In the genomic region with DNA sequence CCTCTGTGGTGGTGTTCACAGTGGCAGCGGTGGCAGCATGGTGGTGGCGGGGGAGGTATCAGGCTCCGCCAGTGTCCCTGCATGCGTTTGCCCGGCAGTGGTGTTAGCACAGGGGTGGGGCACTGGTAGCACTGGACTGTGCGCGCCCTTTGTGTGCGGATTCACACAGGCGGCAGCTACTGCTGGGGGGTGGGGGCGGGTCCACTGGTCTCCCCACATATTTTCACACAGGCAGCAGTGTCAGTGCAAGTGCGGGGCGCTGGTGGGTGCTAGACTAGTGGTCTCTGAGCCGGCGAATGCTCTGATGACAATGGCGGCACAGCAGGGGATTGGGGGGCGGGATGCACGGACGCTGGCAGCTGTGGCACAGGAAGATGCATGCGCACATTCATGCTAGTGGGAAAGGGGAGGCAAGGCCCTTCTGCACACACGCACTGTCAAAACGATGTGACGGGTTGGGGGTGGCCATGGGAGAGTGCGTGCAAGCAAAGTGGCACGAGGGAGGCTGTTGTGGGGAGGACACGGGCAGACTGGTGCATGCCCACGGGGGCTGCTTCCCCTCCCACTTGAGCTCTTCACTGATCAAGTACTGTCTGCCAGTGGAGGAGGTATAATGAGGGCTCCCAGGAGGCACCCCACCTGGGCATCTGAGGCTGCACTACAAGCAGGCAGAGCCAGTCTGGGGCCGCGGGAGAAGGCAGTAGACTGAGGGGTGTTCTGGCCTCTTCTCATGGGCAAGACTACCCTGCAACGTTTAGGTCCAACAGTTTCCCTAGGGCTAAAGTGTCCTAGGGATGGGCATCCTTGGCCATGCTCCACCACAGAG, we compare ENCODE assay signal across 18 cellular contexts. TPM values are rescaled to one million over a fixed set of nuclear protein-coding genes. Genes with fewer than 3 reads are reported as not detected.
A peak's percentile ranks its signal among the peaks of the same experiment; 100 is the strongest.
DNase-seq lines count a peak whose midpoint lies in the region; ATAC-seq and TF ChIP-seq lines count a peak whose summit lies in the region.
"Had no signal": no experiment of that assay in that cellular context is flagged by ENCODE, and none has a peak within 500 bp of the region (broad histone marks: within the 10 kb centered on the region; RNA-seq: fewer than 3 reads in every experiment).

No MANE protein-coding gene starts in this region.

- intact Hi-C loops in right cardiac atrium (cut with DNase I) (no loop called here), left ventricle myocardium superior (cut with micrococcal nuclease) (no loop called here), left colon (cut with DNase I, micrococcal nuclease) (no loop called here), sciatic nerve (cut with DNase I) (no loop called here), mammary epithelial cell (cut with micrococcal nuclease) (no loop called here)
- intact Hi-C loops in CD4-positive, alpha-beta memory T cell (cut with micrococcal nuclease) = no loop called here

- H3K4me1 ChIP-seq in right cardiac atrium (ENCODE audit: control insufficient read depth, insufficient read depth, low read length) (no peaks in the 10 kb centered on the region), mammary epithelial cell (ENCODE audit: insufficient read depth, low read length) (no peaks in the 10 kb centered on the region)
- H3K4me1 ChIP-seq in CD4-positive, alpha-beta memory T cell (ENCODE audit: insufficient read depth, low read length) = no peaks in the 10 kb centered on the region
- H3K4me1 ChIP-seq: A549, BLaER1 had no signal

- POLR2A ChIA-PET in CD4-positive, alpha-beta memory T cell (lab: Charles Lee; ENCODE audit: partially characterized antibody) = no interaction called here

- peaks cover 0 to 6% (median 0%) of the 10 kb centered on the region in 8 donors for H3K9me3 Mint-ChIP-seq in CD4-positive, alpha-beta memory T cell

- no peak for ATAC-seq in right cardiac atrium
- no peak for ATAC-seq in left ventricle myocardium superior
- peak; percentile 13 for ATAC-seq in left colon
- no peak for ATAC-seq in sciatic nerve
- ATAC-seq: A549 had no signal

- H3K79me2 ChIP-seq in mammary epithelial cell (ENCODE audit: insufficient read depth, low read length) = no peaks in the 10 kb centered on the region

- H3K27me3 ChIP-seq in right cardiac atrium (ENCODE audit: control insufficient read depth, insufficient read depth) (no peaks in the 10 kb centered on the region), mammary epithelial cell (ENCODE audit: insufficient read depth, low read length) (no peaks in the 10 kb centered on the region)
- no peaks in the 10 kb centered on the region for H3K27me3 ChIP-seq in CD4-positive, alpha-beta memory T cell (ENCODE audit: insufficient read depth, low read length)

- H3K4me1 Mint-ChIP-seq in CD4-positive, alpha-beta memory T cell = no peaks in the 10 kb centered on the region
- H3K4me1 Mint-ChIP-seq: CD8-positive, alpha-beta memory T cell had no signal

- in situ Hi-C loops in mammary epithelial cell (cut with MboI; ENCODE audit: low sequenced_read_pairs in 2 of 2) = no loop called here

- dilution Hi-C loops in mammary epithelial cell (cut with HindIII; ENCODE audit: low sequenced_read_pairs) = no loop called here

- BruUV-seq in mammary epithelial cell (replicated peaks; lab: Mats Ljungman, UMichigan) = no TSS peak

- DNase-seq in right cardiac atrium (peak; percentile 4 to 41 (median 22)), left ventricle myocardium superior (no peak), left colon (peak; percentile 2 to 21), sciatic nerve (ENCODE audit: low spot score) (peak; percentile 27), mammary epithelial cell (no peak)
- no peak for DNase-seq in effector CD4-positive, alpha-beta T cell
- DNase-seq in CD4-positive, alpha-beta memory T cell = no peak
- DNase-seq: DMS79, NCI-H1105 treated with DMSO at 0.1 percent for 48 hours, NCI-H1694, NCI-H2081 treated with DMSO at 0.1 percent for 48 hours, RPMI8226, SIG-M5 had no signal

- no peak overlapping the region for H3K4me3 Mint-ChIP-seq in CD4-positive, alpha-beta memory T cell
- H3K4me3 Mint-ChIP-seq: CD8-positive, alpha-beta memory T cell had no signal

- H3K4me3 ChIP-seq in right cardiac atrium (ENCODE audit: low read length) (no peak overlapping the region), mammary epithelial cell (replicated peaks in 1 of 3; ENCODE audit: insufficient read depth in 1 of 3, low read depth in 2 of 3, low read length in 3 of 3) (no peak overlapping the region)
- H3K4me3 ChIP-seq in CD4-positive, alpha-beta memory T cell (ENCODE audit: low read length in 2 of 2) = no peak overlapping the region
- H3K4me3 ChIP-seq: A549, BLaER1 had no signal

- H3K27ac Mint-ChIP-seq in CD4-positive, alpha-beta memory T cell = no peak overlapping the region
- H3K27ac Mint-ChIP-seq: CD8-positive, alpha-beta memory T cell had no signal

- H2AFZ ChIP-seq in mammary epithelial cell (ENCODE audit: low read depth, low read length) = no peak overlapping the region

- H3K36me3 Mint-ChIP-seq in CD4-positive, alpha-beta memory T cell = no peaks in the 10 kb centered on the region
- H3K36me3 Mint-ChIP-seq: CD8-positive, alpha-beta memory T cell had no signal

- no peaks in the 10 kb centered on the region for H3K27me3 Mint-ChIP-seq in CD4-positive, alpha-beta memory T cell

- H3K9ac ChIP-seq in mammary epithelial cell (ENCODE audit: insufficient read depth, low read length) = no peak overlapping the region
- H3K9ac ChIP-seq: BLaER1 had no signal

- H4K20me1 ChIP-seq in mammary epithelial cell (ENCODE audit: insufficient read depth, low read length) = no peaks in the 10 kb centered on the region
- H4K20me1 ChIP-seq: BLaER1 had no signal

- CTCF ChIA-PET in mammary epithelial cell (lab: Charles Lee; ENCODE audit: low non-redundant PET) = no interaction called here
- CTCF ChIA-PET in CD4-positive, alpha-beta memory T cell (lab: Charles Lee; ENCODE audit: partially characterized antibody) = no interaction called here

- no peak for TF ChIP-seq CTCF in mammary epithelial cell (conservative IDR thresholded peaks at IDR 0.05 in 1 of 2, IDR thresholded peaks at IDR 0.05 in 1 of 2; ENCODE audit: extremely low read depth in 1 of 2, insufficient read depth in 1 of 2, low read depth in 1 of 2, low read length in 2 of 2)

- H3K4me2 ChIP-seq in mammary epithelial cell (ENCODE audit: insufficient read depth, low read depth, low read length) = no peak overlapping the region
- H3K4me2 ChIP-seq: A549, BLaER1 had no signal

- no peak overlapping the region for H3K27ac ChIP-seq in right cardiac atrium (ENCODE audit: low read length)
- H3K27ac ChIP-seq in mammary epithelial cell (ENCODE audit: insufficient read depth, low read depth, low read length) = no peak overlapping the region
- H3K27ac ChIP-seq in CD4-positive, alpha-beta memory T cell (ENCODE audit: low read depth, low read length) = no peak overlapping the region
- H3K27ac ChIP-seq: A549, BLaER1 had no signal

- H3K36me3 ChIP-seq in mammary epithelial cell (ENCODE audit: insufficient read depth, low read length) = no peaks in the 10 kb centered on the region
- H3K36me3 ChIP-seq in CD4-positive, alpha-beta memory T cell (ENCODE audit: insufficient read depth, low read length) = no peaks in the 10 kb centered on the region
- H3K36me3 ChIP-seq: BLaER1 had no signal

- WGBS in right cardiac atrium = 93% methylated on average over 29 of the region's 29 CpGs
- 82% methylated on average over 12 of the region's 29 CpGs for WGBS in mammary epithelial cell (ENCODE audit: low coverage, missing lambda C conversion rate)

- H3K9me3 ChIP-seq in right cardiac atrium (ENCODE audit: control insufficient read depth, low read length) (no peaks in the 10 kb centered on the region), mammary epithelial cell (replicated peaks; ENCODE audit: insufficient read depth, low read length) (peaks cover 3% of the 10 kb centered on the region)
- H3K9me3 ChIP-seq in CD4-positive, alpha-beta memory T cell (ENCODE audit: control insufficient read depth in 1 of 2, low read length in 2 of 2) = no peaks in the 10 kb centered on the region
- H3K9me3 ChIP-seq: A549, BLaER1 had no signal

RNA-seq across cellular contexts. Expression of a gene that starts 53.0 kb away (rescaled TPM):
- total RNA-seq in right cardiac atrium = 10 to 100 TPM; 21.4 to 32.2 (median 27.0) TPM
- 6.9 TPM for polyA plus RNA-seq in right cardiac atrium
- total RNA-seq in left ventricle myocardium superior = 4.4 TPM
- 100 to 1,000 TPM; 159 to 184 TPM for total RNA-seq in left colon
- 0.18 TPM for total RNA-seq in sciatic nerve
- under 1 TPM; under 0.01 to 0.96 TPM for total RNA-seq in mammary epithelial cell
- 1.3 TPM for polyA plus RNA-seq in mammary epithelial cell
- polyA minus RNA-seq in mammary epithelial cell = 3.3 TPM
- total RNA-seq in CD4-positive, alpha-beta memory T cell = under 1 TPM; 0.83 to 0.90 TPM
- polyA plus RNA-seq in CD4-positive, alpha-beta memory T cell = under 1 TPM; 0.49 to 0.84 TPM
- total RNA-seq: CD8-positive, alpha-beta memory T cell; H1; LHCN-M2 had no signal
- polyA plus RNA-seq: CD8-positive, alpha-beta memory T cell; H1 had no signal

Comparison
In these comparisons a context has a peak if more than half of its experiments do, and no peak if none do; other contexts are left out.
1. DNase-seq: peak in right cardiac atrium (3 of 3), left colon (2 of 2) and sciatic nerve (single experiment); none in left ventricle myocardium superior (single experiment), mammary epithelial cell (single experiment), effector CD4-positive, alpha-beta T cell (single experiment) and CD4-positive, alpha-beta memory T cell (0 of 5).
2. RNA of a gene that starts 53.0 kb away (total RNA-seq): 159 to 184 TPM in left colon; 21.4 to 32.2 TPM in right cardiac atrium, 4.4 TPM in left ventricle myocardium superior (single experiment), under 0.01 to 0.96 TPM in mammary epithelial cell, 0.83 to 0.90 TPM in CD4-positive, alpha-beta memory T cell and 0.18 TPM in sciatic nerve (single experiment); every median in the first group is over 4 times any median in the second.